ENCODE assay signal across 20 cellular contexts in the genomic region with DNA sequence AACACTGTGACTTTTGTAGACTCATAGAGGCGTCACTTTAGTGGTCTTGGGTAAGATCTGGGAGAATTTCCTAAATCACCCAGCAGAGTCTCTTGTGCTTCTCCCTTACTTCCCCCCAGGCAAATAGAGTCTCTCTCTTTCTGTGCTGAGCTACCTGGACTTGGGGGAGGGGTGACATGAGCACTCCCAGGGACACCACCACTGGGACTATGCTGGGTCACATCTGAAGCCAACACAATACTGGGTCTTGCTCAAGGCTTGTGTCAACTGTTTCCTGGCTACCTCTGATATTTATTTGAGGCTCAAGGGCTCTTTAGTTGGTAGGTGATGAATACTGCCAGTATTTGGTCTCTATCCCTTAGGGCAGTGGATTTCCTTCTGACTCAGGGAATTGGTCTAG.
"Had no signal": no experiment of that assay in that cellular context is flagged by ENCODE, and none has a peak within 500 bp of the region (broad histone marks: within the 10 kb centered on the region; RNA-seq: fewer than 3 reads in every experiment).

No MANE protein-coding gene starts in this region.

- ATAC-seq: foreskin keratinocyte; naive thymus-derived CD4-positive, alpha-beta T cell; right lobe of liver; stimulated activated naive B cell treated with anti-CD40 and anti-IgM and Interleukin-4, amounts not matched to agents 10 μg/mL and 1 μg/mL and 100 μg/mL, for 72 hours; stimulated activated naive CD8-positive, alpha-beta T cell treated with anti-CD3 and anti-CD28 coated beads, Interleukin-15, amount 100 ng/mL, for 72 hours had no signal

- H3K36me3 ChIP-seq: left ventricle myocardium inferior, prostate gland, right lobe of liver, spleen, thoracic aorta had no signal

- H3K27ac ChIP-seq: foreskin keratinocyte, left ventricle myocardium inferior, parathyroid adenoma, prostate gland, right lobe of liver, spleen, thoracic aorta had no signal

- H3K27me3 ChIP-seq: foreskin keratinocyte, right lobe of liver, spleen had no signal

- H3K9me3 ChIP-seq: prostate gland, right lobe of liver, thoracic aorta had no signal

- DNase-seq: erythroblast; foreskin keratinocyte; immature natural killer cell; left ventricle myocardium inferior; mesenchymal stem cell; naive thymus-derived CD4-positive, alpha-beta T cell; nephron progenitor cell; retina; right lobe of liver; spleen; stimulated activated CD4-positive, alpha-beta T cell treated with anti-CD3 and anti-CD28 coated beads, Interleukin-15, amount 100 ng/mL, for 24 hours; stimulated activated CD4-positive, alpha-beta T cell treated with anti-CD3 and anti-CD28 coated beads, Interleukin-1b, Interleukin-23, amount 100 ng/mL, for 48 hours; stimulated activated CD4-positive, alpha-beta T cell treated with anti-CD3 and anti-CD28 coated beads, Interleukin-4, amount 100 ng/mL, for 4 hours; stimulated activated naive B cell treated with anti-CD40 and anti-IgM and Interleukin-4, amounts not matched to agents 10 μg/mL and 1 μg/mL and 100 μg/mL, for 72 hours; stimulated activated naive CD8-positive, alpha-beta T cell treated with anti-CD3 and anti-CD28 coated beads, Interleukin-15, amount 100 ng/mL, for 72 hours; trophoblast cell had no signal

- H3K4me3 ChIP-seq: left ventricle myocardium inferior, lung, prostate gland, right lobe of liver, spleen, thoracic aorta had no signal

- H3K4me1 ChIP-seq: foreskin keratinocyte, left ventricle myocardium inferior, parathyroid adenoma, prostate gland, right lobe of liver, spleen had no signal
